In the genomic region with DNA sequence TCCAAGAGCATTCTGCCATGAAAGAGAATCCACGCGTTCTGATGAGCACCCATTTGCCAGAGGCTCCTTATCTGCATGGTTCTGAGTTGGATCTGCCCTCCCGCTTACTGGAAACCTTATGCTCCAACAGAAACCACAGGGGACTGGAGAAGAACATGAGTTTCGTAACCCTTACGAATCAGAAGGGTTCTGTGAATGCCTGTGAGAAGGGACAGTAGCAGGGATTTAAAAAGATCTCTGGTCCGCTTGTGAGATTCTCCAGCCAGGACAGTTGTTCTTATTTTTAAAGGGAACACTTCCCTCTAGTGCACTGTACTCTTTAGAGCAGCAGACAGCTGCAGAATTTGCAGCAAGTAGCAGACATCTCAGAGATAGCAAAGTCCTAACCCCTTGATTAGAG, we compare ENCODE assay signal across 16 cellular contexts. TPM values are rescaled to one million over a fixed set of nuclear protein-coding genes. Genes with fewer than 3 reads are reported as not detected.
DNase-seq lines count a peak whose midpoint lies in the region; ATAC-seq and TF ChIP-seq lines count a peak whose summit lies in the region.
"Had no signal": no experiment of that assay in that cellular context is flagged by ENCODE, and none has a peak within 500 bp of the region (broad histone marks: within the 10 kb centered on the region; RNA-seq: fewer than 3 reads in every experiment).

No MANE protein-coding gene starts in this region.

- intact Hi-C loops in heart right ventricle (cut with DNase I) (no loop called here), gastrocnemius medialis (cut with DNase I; ENCODE audit: low total_unique reads) (no loop called here)

- H3K9ac ChIP-seq in GM23248 = no peak overlapping the region

- H3K4me3 ChIP-seq in GM23248 (no peak overlapping the region), heart right ventricle (no peak overlapping the region), gastrocnemius medialis (no peak overlapping the region)
- H3K4me3 ChIP-seq: lung had no signal

- H4K20me1 ChIP-seq in GM23248 (ENCODE audit: insufficient read depth) = no peaks in the 10 kb centered on the region

- H3K9me2 ChIP-seq in GM23248 (ENCODE audit: insufficient read depth) = no peaks in the 10 kb centered on the region

- peak in 1 of 2 donors; percentile 40 for TF ChIP-seq POLR2A in gastrocnemius medialis (IDR thresholded peaks at IDR 0.05)

- H3K36me3 ChIP-seq in GM23248 (ENCODE audit: low read depth) (0 out of 2 replicates have a peak, but pooled peaks cover 4% of the 10 kb centered on the region), heart right ventricle (peaks cover 0 to 86% (median 15%) of the 10 kb centered on the region in 9 donors), gastrocnemius medialis (peaks cover 0 to 63% of the 10 kb centered on the region in 2 donors)

- in situ Hi-C loops in GM23248 (cut with MboI) (no loop called here), gastrocnemius medialis (cut with MboI; ENCODE audit: low sequenced_read_pairs in 4 of 4) (loop anchor here in 2 of 4 donors (10.0 to 25.0 kb wide), 2 partner anchors 58 to 381 kb away; a partner anchor contains a TSS)

- H3K79me2 ChIP-seq in GM23248 (ENCODE audit: insufficient read depth) = no peaks in the 10 kb centered on the region

- DNase-seq in GM23248 = peak; percentile 43
- DNase-seq in astrocyte of the hippocampus (ENCODE audit: low read depth, low spot score) = peak; percentile 11
- DNase-seq in heart right ventricle = no peak
- DNase-seq in gastrocnemius medialis = peak; percentile 54 to 70
- no peak for DNase-seq in COLO668 (lab: John Stamatoyannopoulos, UW; ENCODE audit: unreplicated experiment)
- no peak for DNase-seq in stimulated activated CD4-positive, alpha-beta T cell treated with anti-CD3 and anti-CD28 coated beads, Interleukin-1b, Interleukin-23, amount 100 ng/mL, for 48 hours
- DNase-seq in NCI-H2171 (lab: John Stamatoyannopoulos, UW) = no peak
- no peak for DNase-seq in DMS53 (lab: John Stamatoyannopoulos, UW)
- DNase-seq: activated CD4-positive, alpha-beta T cell treated with anti-CD3 and anti-CD28 coated beads, Interleukin-2, amount 10 ng/mL, durations not matched to agents 24 days and 14 days; activated T-cell treated with anti-CD3 and anti-CD28 coated beads, Interleukin-2, amount 50 U/mL, for 24 hours; AML-193; hypothalamus; NCI-H1092 treated with DMSO at 0.1 percent for 48 hours; nucleus accumbens; trophoblast cell had no signal

- ATAC-seq in heart right ventricle (peak; percentile 56 to 90 (median 82)), gastrocnemius medialis (peak; percentile 84 to 90)

- peaks cover 21% of the 10 kb centered on the region for H3F3A ChIP-seq in GM23248 (ENCODE audit: insufficient read depth)

- H3K27me3 ChIP-seq in GM23248 (replicated peaks; ENCODE audit: insufficient read depth) (no peaks in the 10 kb centered on the region), heart right ventricle (no peaks in the 10 kb centered on the region), gastrocnemius medialis (no peaks in the 10 kb centered on the region)

- TF ChIP-seq CTCF in heart right ventricle (IDR thresholded peaks at IDR 0.05) (peak in 5 of 9 donors; percentile 10 to 43 (median 35)), gastrocnemius medialis (IDR thresholded peaks at IDR 0.05 in 4 of 5, conservative IDR thresholded peaks at IDR 0.05 in 1 of 5) (peak in 1 of 5 experiments; percentile 24)

- H3K27ac ChIP-seq in GM23248 = no peak overlapping the region
- H3K27ac ChIP-seq in heart right ventricle = peak overlapping the region; percentile 36 to 84 (median 71)
- H3K27ac ChIP-seq in gastrocnemius medialis = peak overlapping the region; percentile 69 to 85 (median 78)

- H3K9me3 ChIP-seq in GM23248 (ENCODE audit: low read depth) (no peaks in the 10 kb centered on the region), heart right ventricle (no peaks in the 10 kb centered on the region), gastrocnemius medialis (no peaks in the 10 kb centered on the region)

- no peak overlapping the region for H2AFZ ChIP-seq in GM23248

- WGBS in GM23248 (ENCODE audit: low coverage in 1 of 2, low lambda C conversion rate in 2 of 2, missing lambda C conversion rate in 2 of 2), 2 experiments = 82 to 87% methylated on average over 6 of the region's 6 CpGs
- WGBS in heart right ventricle, 2 donors = 43 to 65% methylated on average over 6 of the region's 6 CpGs

- H3K4me1 ChIP-seq in GM23248 (ENCODE audit: insufficient read depth) (peaks cover 13% of the 10 kb centered on the region), heart right ventricle (peaks cover 5 to 49% (median 36%) of the 10 kb centered on the region in 9 donors), gastrocnemius medialis (peaks cover 38 to 67% of the 10 kb centered on the region in 2 donors)

- H3K4me2 ChIP-seq in GM23248 (ENCODE audit: unreplicated experiment) = no peak overlapping the region

RNA-seq across cellular contexts. Expression of a gene that starts 22.5 kb away (rescaled TPM):
- total RNA-seq in GM23248 (2014; rRNA removed; shearing (Covaris generic)) = 8.5 and 13.4 TPM in 2 replicates
- polyA plus RNA-seq in GM23248 (2016; fragmentation: Nextera tagmentation; extraction: Ambion mirVana) (13.5 and 15.7 TPM in 2 replicates), heart right ventricle (1 to 10 TPM; 1.0 to 3.6 TPM)
- total RNA-seq in heart right ventricle (1 to 10 TPM in 8 of 10 donors, under 1 TPM in 2; 0.62 to 4.6 (median 1.4) TPM), gastrocnemius medialis (1 to 10 TPM in 2 of 4 donors, under 1 TPM in 1, not detected in 1; 0.75 to 2.7 (median 2.2) TPM)

Comparison
In these comparisons a context has a peak if more than half of its experiments do, and no peak if none do; other contexts are left out.
1. DNase-seq: peak in GM23248 (single experiment), astrocyte of the hippocampus (single experiment) and gastrocnemius medialis (2 of 2); none in heart right ventricle (0 of 2), COLO668 (single experiment), stimulated activated CD4-positive, alpha-beta T cell treated with anti-CD3 and anti-CD28 coated beads, Interleukin-1b, Interleukin-23, amount 100 ng/mL, for 48 hours (single experiment), NCI-H2171 (single experiment) and DMS53 (single experiment).